Comparison of ENCODE assay signal across 27 cellular contexts in genomic region chr3:95438274-95438673, GRCh38.
"Had no signal": no experiment of that assay in that cellular context is flagged by ENCODE, and none has a peak within 500 bp of the region (broad histone marks: within the 10 kb centered on the region; RNA-seq: fewer than 3 reads in every experiment).

No MANE protein-coding gene starts in this region.

- H3K79me2 ChIP-seq: hepatocyte had no signal

- H3K27ac ChIP-seq: hepatocyte, left ventricle myocardium inferior, pancreas, prostate gland, skin epidermis, stomach, testis, thyroid gland, transverse colon, upper lobe of left lung, vagina had no signal

- H3K4me1 Mint-ChIP-seq: naive thymus-derived CD4-positive, alpha-beta T cell; stimulated activated naive B cell treated with anti-CD40 and anti-IgM and Interleukin-4, amounts not matched to agents 10 μg/mL and 1 μg/mL and 100 μg/mL, for 72 hours had no signal

- H3K9me3 ChIP-seq: mucosa of descending colon, pancreas, prostate gland, testis, thyroid gland, transverse colon, upper lobe of left lung, vagina had no signal

- DNase-seq: islet precursor cell; left ventricle myocardium inferior; midbrain; mucosa of descending colon; naive thymus-derived CD4-positive, alpha-beta T cell; nucleus accumbens; pancreas; posterior cingulate gyrus; retina; right cardiac atrium; stimulated activated CD4-positive, alpha-beta T cell treated with anti-CD3 and anti-CD28 coated beads, Interleukin-12 subunit alpha, Interleukin-12 subunit beta, amount 100 ng/mL, for 4 hours; stimulated activated CD4-positive, alpha-beta T cell treated with anti-CD3 and anti-CD28 coated beads, Interleukin-15, amount 100 ng/mL, for 24 hours; stimulated activated CD4-positive, alpha-beta T cell treated with anti-CD3 and anti-CD28 coated beads, Interleukin-2, amount 100 ng/mL, for 24 hours; stimulated activated CD4-positive, alpha-beta T cell treated with anti-CD3 and anti-CD28 coated beads, Interleukin-4, amount 100 ng/mL, for 1 hour; stimulated activated naive B cell treated with anti-CD40 and anti-IgM and Interleukin-4, amounts not matched to agents 10 μg/mL and 1 μg/mL and 100 μg/mL, for 72 hours; stimulated activated naive CD8-positive, alpha-beta T cell treated with anti-CD3 and anti-CD28 coated beads, Interleukin-15, Interleukin-2, amounts not matched to agents 100 U/mL and 50 U/mL, for 24 hours; stomach; testis; thyroid gland; transverse colon; upper lobe of left lung had no signal

- H3K27me3 Mint-ChIP-seq: naive thymus-derived CD4-positive, alpha-beta T cell; natural killer cell treated with Interleukin-12 subunit alpha and Interleukin-12 subunit beta and Interleukin-15 and Interleukin-18, amount 100 ng/mL, for 72 hours; stimulated activated naive B cell treated with anti-CD40 and anti-IgM and Interleukin-4, amounts not matched to agents 10 μg/mL and 1 μg/mL and 100 μg/mL, for 72 hours had no signal

- H3K27me3 ChIP-seq: hepatocyte, pancreas, stomach, testis, thyroid gland, transverse colon, upper lobe of left lung, vagina had no signal

- H3K27ac Mint-ChIP-seq: naive thymus-derived CD4-positive, alpha-beta T cell; natural killer cell treated with Interleukin-12 subunit alpha and Interleukin-12 subunit beta and Interleukin-15 and Interleukin-18, amount 100 ng/mL, for 72 hours; stimulated activated naive B cell treated with anti-CD40 and anti-IgM and Interleukin-4, amounts not matched to agents 10 μg/mL and 1 μg/mL and 100 μg/mL, for 72 hours had no signal

- H3K4me2 ChIP-seq: hepatocyte had no signal

- H3K36me3 Mint-ChIP-seq: naive thymus-derived CD4-positive, alpha-beta T cell; natural killer cell treated with Interleukin-12 subunit alpha and Interleukin-12 subunit beta and Interleukin-15 and Interleukin-18, amount 100 ng/mL, for 72 hours; stimulated activated naive B cell treated with anti-CD40 and anti-IgM and Interleukin-4, amounts not matched to agents 10 μg/mL and 1 μg/mL and 100 μg/mL, for 72 hours had no signal

- H3K36me3 ChIP-seq: left ventricle myocardium inferior, pancreas, prostate gland, stomach, thyroid gland, transverse colon, upper lobe of left lung, vagina had no signal

- H3K4me3 Mint-ChIP-seq: naive thymus-derived CD4-positive, alpha-beta T cell; natural killer cell treated with Interleukin-12 subunit alpha and Interleukin-12 subunit beta and Interleukin-15 and Interleukin-18, amount 100 ng/mL, for 72 hours; stimulated activated naive B cell treated with anti-CD40 and anti-IgM and Interleukin-4, amounts not matched to agents 10 μg/mL and 1 μg/mL and 100 μg/mL, for 72 hours had no signal

- H3K4me1 ChIP-seq: left ventricle myocardium inferior, prostate gland, stomach, testis, thyroid gland, transverse colon, upper lobe of left lung, vagina had no signal

- H3K4me3 ChIP-seq: hepatocyte, left ventricle myocardium inferior, lung, mucosa of descending colon, pancreas, prostate gland, skin epidermis, stomach, testis, thyroid gland, transverse colon, upper lobe of left lung, vagina had no signal
